In the genomic region with DNA sequence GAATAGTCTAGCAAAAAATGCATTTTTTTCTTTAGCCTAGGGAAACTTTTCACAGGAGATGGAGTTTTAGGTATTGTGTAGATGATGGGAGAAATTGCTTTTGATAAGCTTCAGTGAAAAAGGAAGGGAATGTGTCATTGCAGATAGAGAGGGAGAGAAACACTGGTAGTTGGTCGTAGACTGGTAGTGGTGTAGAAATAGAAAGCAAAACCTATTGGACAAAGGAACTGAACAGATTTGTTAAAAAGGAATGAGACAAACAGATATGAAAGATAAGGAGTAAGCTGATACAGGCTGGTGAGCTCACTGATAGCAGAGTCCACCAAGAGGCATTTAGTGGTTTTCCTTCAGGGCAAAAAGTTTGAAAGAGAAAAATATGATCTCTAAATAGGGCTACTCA, we compare ENCODE assay signal across 16 cellular contexts.
DNase-seq lines count a peak whose midpoint lies in the region; ATAC-seq and TF ChIP-seq lines count a peak whose summit lies in the region.
"Had no signal": no experiment of that assay in that cellular context is flagged by ENCODE, and none has a peak within 500 bp of the region (broad histone marks: within the 10 kb centered on the region; RNA-seq: fewer than 3 reads in every experiment).

No MANE protein-coding gene starts in this region.

- H3K4me1 ChIP-seq in DND-41 (ENCODE audit: insufficient read depth, low read length) (peaks cover 10% of the 10 kb centered on the region), mammary epithelial cell (ENCODE audit: insufficient read depth, low read length) (no peaks in the 10 kb centered on the region)

- WGBS in mammary epithelial cell (ENCODE audit: low coverage, missing lambda C conversion rate) = 91% methylated on average over 1 of the region's 1 CpG

- H3K27ac ChIP-seq in DND-41 (ENCODE audit: low read length) (no peak overlapping the region), mammary epithelial cell (ENCODE audit: insufficient read depth, low read depth, low read length) (no peak overlapping the region)
- H3K27ac ChIP-seq: coronary artery, epithelial cell of prostate had no signal

- TF ChIP-seq CTCF in DND-41 (IDR thresholded peaks at IDR 0.05; ENCODE audit: borderline replicate concordance, extremely low read depth, low read length, poor library complexity, severe bottlenecking) = no peak
- TF ChIP-seq CTCF in mammary epithelial cell (conservative IDR thresholded peaks at IDR 0.05 in 1 of 2, IDR thresholded peaks at IDR 0.05 in 1 of 2; ENCODE audit: extremely low read depth in 1 of 2, insufficient read depth in 1 of 2, low read depth in 1 of 2, low read length in 2 of 2) = no peak

- in situ Hi-C loops in mammary epithelial cell (cut with MboI; ENCODE audit: low sequenced_read_pairs in 2 of 2) = no loop called here

- H3K4me2 ChIP-seq in DND-41 (ENCODE audit: insufficient read depth, low read length) = no peak overlapping the region
- no peak overlapping the region for H3K4me2 ChIP-seq in mammary epithelial cell (ENCODE audit: insufficient read depth, low read depth, low read length)

- no TSS peak for BruUV-seq in mammary epithelial cell (replicated peaks; lab: Mats Ljungman, UMichigan)

- CTCF ChIA-PET in mammary epithelial cell (lab: Charles Lee; ENCODE audit: low non-redundant PET) = no interaction called here

- H4K20me1 ChIP-seq in DND-41 (ENCODE audit: insufficient read depth, low read length) = peaks cover 55% of the 10 kb centered on the region
- H4K20me1 ChIP-seq in mammary epithelial cell (ENCODE audit: insufficient read depth, low read length) = no peaks in the 10 kb centered on the region

- no peaks in the 10 kb centered on the region for H3K9me3 ChIP-seq in DND-41 (ENCODE audit: insufficient read depth, low read length, severe bottlenecking)
- no peaks in the 10 kb centered on the region for H3K9me3 ChIP-seq in mammary epithelial cell (replicated peaks; ENCODE audit: insufficient read depth, low read length)

- H2AFZ ChIP-seq in DND-41 (ENCODE audit: low read depth, low read length) = no peak overlapping the region
- no peak overlapping the region for H2AFZ ChIP-seq in mammary epithelial cell (ENCODE audit: low read depth, low read length)

- peaks cover 92% of the 10 kb centered on the region for H3K79me2 ChIP-seq in DND-41 (ENCODE audit: insufficient read depth, low read length)
- H3K79me2 ChIP-seq in mammary epithelial cell (ENCODE audit: insufficient read depth, low read length) = no peaks in the 10 kb centered on the region

- DNase-seq in DND-41 (no peak), amniotic epithelial cell (ENCODE audit: low read depth) (peak; percentile 71), left lobe of liver (ENCODE audit: low spot score) (no peak), mammary epithelial cell (no peak), HK-2 (ENCODE audit: unreplicated experiment) (no peak)
- DNase-seq: aorta, islet precursor cell, KG1, NCI-H1092 treated with DMSO at 0.1 percent for 48 hours, NCI-H2171 treated with DMSO at 0.1 percent for 48 hours had no signal

- H3K4me3 ChIP-seq in DND-41 (ENCODE audit: low read depth in 1 of 2, low read length in 2 of 2) (no peak overlapping the region), mammary epithelial cell (replicated peaks in 1 of 3; ENCODE audit: insufficient read depth in 1 of 3, low read depth in 2 of 3, low read length in 3 of 3) (no peak overlapping the region)
- H3K4me3 ChIP-seq: coronary artery had no signal

- ATAC-seq in DND-41 (ENCODE audit: insufficient read depth, low read depth) (peak; percentile 67), HG03432 (IDR thresholded peaks at IDR 0.05; ENCODE audit: unreplicated experiment) (peak; percentile 67), left lobe of liver (peak; percentile 72), HG03045 (IDR thresholded peaks at IDR 0.05; ENCODE audit: unreplicated experiment) (no peak), HG02973 (IDR thresholded peaks at IDR 0.05; ENCODE audit: unreplicated experiment) (no peak)
- ATAC-seq: Right ventricle myocardium inferior had no signal

- peaks cover 6% of the 10 kb centered on the region; the same call in 1 of the 2 replicates for H3K36me3 ChIP-seq in DND-41 (ENCODE audit: insufficient read depth, low read length)
- H3K36me3 ChIP-seq in mammary epithelial cell (ENCODE audit: insufficient read depth, low read length) = no peaks in the 10 kb centered on the region

- H3K9ac ChIP-seq in DND-41 (ENCODE audit: low read depth, low read length) (no peak overlapping the region), mammary epithelial cell (ENCODE audit: insufficient read depth, low read length) (no peak overlapping the region)

- intact Hi-C loops in mammary epithelial cell (cut with micrococcal nuclease) = no loop called here

- no peaks in the 10 kb centered on the region for H3K27me3 ChIP-seq in DND-41 (ENCODE audit: insufficient read depth, low read length, poor library complexity)
- peaks cover 1% of the 10 kb centered on the region for H3K27me3 ChIP-seq in mammary epithelial cell (ENCODE audit: insufficient read depth, low read length)

- dilution Hi-C loops in mammary epithelial cell (cut with HindIII; ENCODE audit: low sequenced_read_pairs) = no loop called here

Comparison
In these comparisons a context has a peak if more than half of its experiments do, and no peak if none do; other contexts are left out.
1. ATAC-seq: peak in DND-41 (single experiment), HG03432 (single experiment) and left lobe of liver (single experiment); none in HG03045 (single experiment) and HG02973 (single experiment).